Comparison of ENCODE assay signal across 8 cellular contexts in the genomic region with DNA sequence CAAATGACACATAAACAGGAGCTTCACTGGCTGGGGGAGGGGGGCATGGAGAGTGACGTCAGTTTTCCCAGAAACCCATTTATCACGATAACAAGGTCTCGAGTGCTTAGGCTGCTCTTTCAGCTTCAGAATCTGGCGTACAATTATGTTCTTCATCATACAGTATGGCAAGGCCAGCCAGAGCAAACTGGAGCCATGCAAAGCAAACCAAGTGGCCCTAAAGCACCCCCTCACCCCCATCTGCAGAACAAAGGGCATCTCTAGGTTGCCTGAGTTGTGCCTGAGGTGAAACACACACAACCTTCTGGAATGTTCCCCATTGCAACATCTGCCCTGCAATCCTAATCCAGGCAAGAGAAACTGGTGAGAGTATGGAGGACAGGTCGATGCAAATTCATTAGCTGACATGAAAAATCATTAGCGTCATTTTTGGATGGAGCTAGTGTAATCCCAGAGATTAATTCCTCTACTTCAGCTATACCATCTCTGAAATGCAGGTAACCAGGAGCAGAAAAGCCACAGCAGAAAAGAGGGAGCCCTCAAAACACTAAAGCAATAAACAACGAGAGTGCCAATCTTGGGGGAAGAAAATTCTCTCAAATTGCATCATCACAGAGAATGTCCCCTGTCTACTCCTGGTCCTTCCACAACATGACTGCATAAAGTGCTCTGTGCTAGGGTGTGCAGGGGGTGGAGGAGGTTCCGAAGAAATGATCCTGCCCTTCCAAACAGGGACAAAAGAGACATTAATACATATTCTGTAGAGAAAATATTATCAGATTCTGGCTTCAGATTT. TPM values are rescaled to one million over a fixed set of nuclear protein-coding genes. Genes with fewer than 3 reads are reported as not detected.
DNase-seq lines count a peak whose midpoint lies in the region; ATAC-seq and TF ChIP-seq lines count a peak whose summit lies in the region.

No MANE protein-coding gene starts in this region.

- TF ChIP-seq EP300 in suprapubic skin (IDR thresholded peaks at IDR 0.05): no peak

- peak overlapping the region; percentile 75 for H3K4me3 ChIP-seq in BLaER1
- H3K4me3 ChIP-seq in suprapubic skin: peak overlapping the region; percentile 74

- H3K36me3 ChIP-seq in BLaER1 (no peaks in the 10 kb centered on the region), suprapubic skin (no peaks in the 10 kb centered on the region)

- intact Hi-C loops in left colon (cut with DNase I, micrococcal nuclease): no loop called here

- H4K20me1 ChIP-seq in BLaER1: peaks cover 16% of the 10 kb centered on the region; the same call in 1 of the 2 replicates

- no peak for TF ChIP-seq POLR2A in suprapubic skin (IDR thresholded peaks at IDR 0.05)

- no peak for TF ChIP-seq CTCF in suprapubic skin (IDR thresholded peaks at IDR 0.05)

- 58% methylated on average over 8 of the region's 8 CpGs for WGBS in suprapubic skin

- ATAC-seq in left lobe of liver (peak; percentile 35), left colon (no peak)

- no peaks in the 10 kb centered on the region for H3K27me3 ChIP-seq in BLaER1
- H3K27me3 ChIP-seq in suprapubic skin: no peaks in the 10 kb centered on the region

- peak; percentile 54 for DNase-seq in MV-4-11 (lab: John Stamatoyannopoulos, UW)
- peak; percentile 72 for DNase-seq in activated T-cell treated with anti-CD3 and anti-CD28 coated beads, Interleukin-2, amount 50 U/mL, for 1 hour
- DNase-seq in left lobe of liver (ENCODE audit: low spot score): peak; percentile 73
- DNase-seq in suprapubic skin (ENCODE audit: low spot score in 2 of 2): no peak
- DNase-seq in NCI-H146 treated with DMSO at 0.1 percent for 48 hours (lab: John Stamatoyannopoulos, UW; ENCODE audit: unreplicated experiment): no peak
- DNase-seq in NCI-H2196 treated with DMSO at 0.1 percent for 48 hours (lab: John Stamatoyannopoulos, UW; ENCODE audit: unreplicated experiment): no peak
- no peak for DNase-seq in left colon

- peak overlapping the region; percentile 78 for H3K4me2 ChIP-seq in BLaER1

- H3K27ac ChIP-seq in BLaER1: peak overlapping the region; percentile 83
- no peak overlapping the region for H3K27ac ChIP-seq in suprapubic skin

- H3K9me3 ChIP-seq in BLaER1: 0 out of 2 replicates have a peak, but pooled peaks cover 3% of the 10 kb centered on the region
- no peaks in the 10 kb centered on the region for H3K9me3 ChIP-seq in suprapubic skin

- H3K9ac ChIP-seq in BLaER1: peak overlapping the region; percentile 81

- H3K4me1 ChIP-seq in BLaER1 (peaks cover 64% of the 10 kb centered on the region), suprapubic skin (peaks cover 11% of the 10 kb centered on the region)

RNA-seq across cellular contexts. Expression of a gene that starts 1.8 kb away (rescaled TPM):
- total RNA-seq in left lobe of liver: 13.7 TPM
- total RNA-seq in suprapubic skin: 10 to 100 TPM; 10.1 to 14.1 (median 10.9) TPM
- 10 to 100 TPM; 11.8 to 15.8 TPM for total RNA-seq in left colon

Comparison
In these comparisons a context has a peak if more than half of its experiments do, and no peak if none do; other contexts are left out.
1. DNase-seq: peak in MV-4-11 (single experiment), activated T-cell treated with anti-CD3 and anti-CD28 coated beads, Interleukin-2, amount 50 U/mL, for 1 hour (single experiment) and left lobe of liver (single experiment); none in suprapubic skin (0 of 2), NCI-H146 treated with DMSO at 0.1 percent for 48 hours (single experiment), NCI-H2196 treated with DMSO at 0.1 percent for 48 hours (single experiment) and left colon (0 of 2).